Comparison of ENCODE assay signal across 11 cellular contexts in the genomic region with DNA sequence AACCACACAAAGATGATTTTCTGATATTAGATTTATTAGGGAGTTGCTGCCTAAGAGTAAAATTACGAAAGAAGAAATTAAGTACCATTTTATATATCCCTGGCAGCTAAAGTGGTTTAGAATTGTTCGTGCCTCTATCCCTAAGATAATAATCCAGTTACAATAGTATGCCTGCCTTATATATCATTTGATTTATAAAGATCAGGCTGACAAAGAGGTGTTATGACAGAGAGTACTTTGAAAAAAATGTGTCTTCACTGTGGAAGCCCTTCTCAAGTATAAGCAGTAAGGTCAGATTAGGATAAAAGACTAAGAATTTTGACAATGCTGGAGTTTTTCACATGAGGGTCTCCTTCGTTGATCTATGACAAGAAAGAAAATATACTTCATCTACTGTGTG.
"Had no signal": no experiment of that assay in that cellular context is flagged by ENCODE, and none has a peak within 500 bp of the region (broad histone marks: within the 10 kb centered on the region; RNA-seq: fewer than 3 reads in every experiment).

No MANE protein-coding gene starts in this region.

- ATAC-seq: activated naive CD4-positive, alpha-beta T cell treated with anti-CD3 and anti-CD28 coated beads, Interleukin-2, amount 50 U/mL, for 72 hours; activated naive CD8-positive, alpha-beta T cell treated with anti-CD3 and anti-CD28 coated beads, Interleukin-2, amount 50 U/mL, for 24 hours; activated T-cell treated with anti-CD3 and anti-CD28 coated beads, Interleukin-2, amount 50 U/mL, for 4 hours; activated T-cell treated with anti-CD3 and anti-CD28 coated beads, Interleukin-2, amount 50 U/mL, for 72 hours; activated T-helper 17 cell treated with anti-CD3 and anti-CD28 coated beads, Interleukin-2, amount 50 U/mL, for 72 hours; body of pancreas had no signal

- H3K27me3 ChIP-seq: adrenal gland, ascending aorta, body of pancreas, brain microvascular endothelial cell, breast epithelium, cardiac muscle cell had no signal

- H3K27ac ChIP-seq: adrenal gland, ascending aorta, body of pancreas, brain microvascular endothelial cell, breast epithelium, cardiac muscle cell had no signal

- H3K4me1 ChIP-seq: adrenal gland, ascending aorta, body of pancreas, breast epithelium had no signal

- H3K36me3 ChIP-seq: adrenal gland, ascending aorta, brain microvascular endothelial cell, breast epithelium, cardiac muscle cell had no signal

- H3K9me3 ChIP-seq: adrenal gland, ascending aorta, body of pancreas, breast epithelium had no signal

- H3K4me3 ChIP-seq: adrenal gland, ascending aorta, body of pancreas, breast epithelium, cardiac muscle cell had no signal
